13 cellular contexts compared by ENCODE assay signal in genomic region chr12:96078281-96078761, GRCh38. TPM values are rescaled to one million over a fixed set of nuclear protein-coding genes. Genes with fewer than 3 reads are reported as not detected.
A peak's percentile ranks its signal among the peaks of the same experiment; 100 is the strongest.
DNase-seq lines count a peak whose midpoint lies in the region; ATAC-seq and TF ChIP-seq lines count a peak whose summit lies in the region.
"Had no signal": no experiment of that assay in that cellular context is flagged by ENCODE, and none has a peak within 500 bp of the region (broad histone marks: within the 10 kb centered on the region; RNA-seq: fewer than 3 reads in every experiment).

No MANE protein-coding gene starts in this region.

- DNase-seq in GM23338 (ENCODE audit: low spot score) (no peak), body of pancreas (peak in 3 of 4 donors; percentile 23 to 27 (median 24)), Right ventricle myocardium inferior (ENCODE audit: missing footprints) (peak; percentile 79), osteoblast (ENCODE audit: insufficient read length, low spot score, missing footprints) (peak; percentile 42), iPS-NIHi7 (ENCODE audit: extremely low spot score) (no peak), GM10266 (ENCODE audit: extremely low spot score) (no peak)
- DNase-seq: Caco-2; naive thymus-derived CD4-positive, alpha-beta T cell; NCI-H1417 treated with DMSO at 0.1 percent for 48 hours; NCI-H524 had no signal

- no peaks in the 10 kb centered on the region for H3K36me3 Mint-ChIP-seq in GM23338 (ENCODE audit: low read depth)
- no peaks in the 10 kb centered on the region for H3K36me3 Mint-ChIP-seq in stimulated activated memory B cell treated with anti-CD40 and anti-IgM and Interleukin-4, amounts not matched to agents 10 μg/mL and 1 μg/mL and 100 μg/mL, for 72 hours
- H3K36me3 Mint-ChIP-seq: naive thymus-derived CD4-positive, alpha-beta T cell had no signal

- TF ChIP-seq CTCF in GM23338 (conservative IDR thresholded peaks at IDR 0.05; ENCODE audit: low read depth in 2 of 2): no peak
- no peak for TF ChIP-seq CTCF in body of pancreas (IDR thresholded peaks at IDR 0.05)
- TF ChIP-seq CTCF in osteoblast (IDR thresholded peaks at IDR 0.05; ENCODE audit: extremely low read depth, low read depth, low read length): no peak
- no peak for TF ChIP-seq CTCF in GM10266 (IDR thresholded peaks at IDR 0.05; ENCODE audit: control insufficient read depth, insufficient read depth, low read depth, missing control alignments)

- H2AFZ ChIP-seq in GM23338 (0 out of 2 replicates have a peak overlapping the region, but pooled peaks have one; percentile 1), osteoblast (ENCODE audit: low read length) (no peak overlapping the region)

- H3K4me1 ChIP-seq in GM23338 (ENCODE audit: insufficient read depth) (no peaks in the 10 kb centered on the region), body of pancreas (no peaks in the 10 kb centered on the region), osteoblast (ENCODE audit: insufficient read depth, low read length) (no peaks in the 10 kb centered on the region)

- peaks cover 10% of the 10 kb centered on the region for H3K27me3 Mint-ChIP-seq in GM23338 (ENCODE audit: insufficient read depth, low read depth, poor library complexity)
- H3K27me3 Mint-ChIP-seq in stimulated activated memory B cell treated with anti-CD40 and anti-IgM and Interleukin-4, amounts not matched to agents 10 μg/mL and 1 μg/mL and 100 μg/mL, for 72 hours: no peaks in the 10 kb centered on the region

- H3K79me2 ChIP-seq in GM23338 (replicated peaks; ENCODE audit: insufficient read depth): no peaks in the 10 kb centered on the region
- H3K79me2 ChIP-seq in osteoblast (ENCODE audit: insufficient read depth, low read length): no peaks in the 10 kb centered on the region

- H3K4me3 ChIP-seq in GM23338 (no peak overlapping the region), body of pancreas (no peak overlapping the region), osteoblast (ENCODE audit: insufficient read depth, low read length) (no peak overlapping the region)

- H3F3A ChIP-seq in GM23338 (replicated peaks; ENCODE audit: low read depth): no peaks in the 10 kb centered on the region

- H3K27ac Mint-ChIP-seq in GM23338: no peak overlapping the region
- H3K27ac Mint-ChIP-seq in stimulated activated memory B cell treated with anti-CD40 and anti-IgM and Interleukin-4, amounts not matched to agents 10 μg/mL and 1 μg/mL and 100 μg/mL, for 72 hours: no peak overlapping the region
- H3K27ac Mint-ChIP-seq: naive thymus-derived CD4-positive, alpha-beta T cell; stimulated activated naive CD8-positive, alpha-beta T cell treated with anti-CD3 and anti-CD28 coated beads, Interleukin-15, Interleukin-2, amounts not matched to agents 100 ng/mL and 50 ng/mL, for 24 hours had no signal

- 52 to 71% methylated on average over 5 to 11 of the region's 11 CpGs for WGBS in body of pancreas, 2 donors

- intact Hi-C loops in body of pancreas (cut with DNase I): no loop called here
- intact Hi-C loops in Right ventricle myocardium inferior (cut with DNase I): loop anchor here (1.0 kb wide), 1 partner anchor 87 kb away; no protein-coding TSS in a partner anchor

- H3K4me3 Mint-ChIP-seq in GM23338: no peak overlapping the region
- H3K4me3 Mint-ChIP-seq in stimulated activated memory B cell treated with anti-CD40 and anti-IgM and Interleukin-4, amounts not matched to agents 10 μg/mL and 1 μg/mL and 100 μg/mL, for 72 hours: no peak overlapping the region
- H3K4me3 Mint-ChIP-seq: naive thymus-derived CD4-positive, alpha-beta T cell; stimulated activated naive CD8-positive, alpha-beta T cell treated with anti-CD3 and anti-CD28 coated beads, Interleukin-15, Interleukin-2, amounts not matched to agents 100 ng/mL and 50 ng/mL, for 24 hours had no signal

- H3K4me1 Mint-ChIP-seq in GM23338: no peaks in the 10 kb centered on the region; the same call in 1 of the 3 replicates
- H3K4me1 Mint-ChIP-seq in stimulated activated memory B cell treated with anti-CD40 and anti-IgM and Interleukin-4, amounts not matched to agents 10 μg/mL and 1 μg/mL and 100 μg/mL, for 72 hours: peaks cover 13% of the 10 kb centered on the region

- peaks cover 9% of the 10 kb centered on the region; the same call in 1 of the 2 replicates for H3K9me2 ChIP-seq in GM23338 (ENCODE audit: insufficient read depth)

- H3K9me3 ChIP-seq in body of pancreas (no peaks in the 10 kb centered on the region), osteoblast (ENCODE audit: low read depth, low read length) (no peaks in the 10 kb centered on the region)
- H3K9me3 ChIP-seq: Caco-2 had no signal

- ATAC-seq in GM23338: no peak
- peak; percentile 68 for ATAC-seq in body of pancreas
- ATAC-seq in Right ventricle myocardium inferior: peak; percentile 67
- ATAC-seq in HG02840 (IDR thresholded peaks at IDR 0.05; ENCODE audit: low FRiP score, unreplicated experiment): no peak
- ATAC-seq in stimulated activated memory B cell treated with anti-CD40 and anti-IgM and Interleukin-4, amounts not matched to agents 10 μg/mL and 1 μg/mL and 100 μg/mL, for 72 hours: no peak
- ATAC-seq: naive thymus-derived CD4-positive, alpha-beta T cell had no signal

- no peaks in the 10 kb centered on the region for H4K20me1 ChIP-seq in GM23338 (replicated peaks; ENCODE audit: insufficient read depth)
- H4K20me1 ChIP-seq in osteoblast (ENCODE audit: insufficient read depth, low read length): no peaks in the 10 kb centered on the region

- H3K4me2 ChIP-seq in GM23338 (no peak overlapping the region), osteoblast (ENCODE audit: insufficient read depth, low read length) (no peak overlapping the region)

- H3K27me3 ChIP-seq in GM23338 (ENCODE audit: insufficient read depth): no peaks in the 10 kb centered on the region
- H3K27me3 ChIP-seq in body of pancreas: no peaks in the 10 kb centered on the region
- H3K27me3 ChIP-seq in osteoblast (ENCODE audit: insufficient read depth, low read length): peaks cover 5% of the 10 kb centered on the region

- H3K27ac ChIP-seq in GM23338 (ENCODE audit: low read depth) (no peak overlapping the region), body of pancreas (peak overlapping the region in 1 of 4 donors; percentile 6), osteoblast (ENCODE audit: low read depth, low read length) (no peak overlapping the region)

- H3K36me3 ChIP-seq in GM23338 (ENCODE audit: insufficient read depth) (no peaks in the 10 kb centered on the region), body of pancreas (replicated peaks in 1 of 2; ENCODE audit: insufficient read depth in 1 of 2, low read depth in 2 of 2) (no peaks in the 10 kb centered on the region), osteoblast (ENCODE audit: insufficient read depth, low read length) (no peaks in the 10 kb centered on the region)

- no peaks in the 10 kb centered on the region for H3K9me3 Mint-ChIP-seq in GM23338
- H3K9me3 Mint-ChIP-seq in stimulated activated memory B cell treated with anti-CD40 and anti-IgM and Interleukin-4, amounts not matched to agents 10 μg/mL and 1 μg/mL and 100 μg/mL, for 72 hours: no peaks in the 10 kb centered on the region
- H3K9me3 Mint-ChIP-seq: stimulated activated naive CD8-positive, alpha-beta T cell treated with anti-CD3 and anti-CD28 coated beads, Interleukin-15, Interleukin-2, amounts not matched to agents 100 ng/mL and 50 ng/mL, for 24 hours had no signal

- no peak for TF ChIP-seq POLR2A in body of pancreas (IDR thresholded peaks at IDR 0.05)

TF ChIP-seq in GM23338, 12 proteins besides CTCF, POLR2A, EP300 and RAD21 (continues in another document):
- no peak for TF ChIP-seq POLR2AphosphoS5 (IDR thresholded peaks at IDR 0.05; ENCODE audit: low read depth)
- no peak for TF ChIP-seq JUNB (IDR thresholded peaks at IDR 0.05; ENCODE audit: unreplicated experiment)
- TF ChIP-seq ZNF114 (CRISPR knock-in tag; IDR thresholded peaks at IDR 0.05): no peak
- no peak for TF ChIP-seq ETS1 (IDR thresholded peaks at IDR 0.05)
- TF ChIP-seq REST (IDR thresholded peaks at IDR 0.05; ENCODE audit: unreplicated experiment): no peak
- no peak for TF ChIP-seq ZNF331 (CRISPR knock-in tag; IDR thresholded peaks at IDR 0.05; ENCODE audit: low read depth)
- no peak for TF ChIP-seq NANOG (IDR thresholded peaks at IDR 0.05; ENCODE audit: borderline replicate concordance)
- TF ChIP-seq EZH2 (IDR thresholded peaks at IDR 0.05; ENCODE audit: low read depth, unreplicated experiment): no peak

RNA-seq across cellular contexts. Expression of gene LTA4H, which starts 42.9 kb away (rescaled TPM):
- total RNA-seq in GM23338 (2014; rRNA removed; shearing (Covaris generic)): 173 and 189 TPM in 2 replicates
- 74.1 and 84.4 TPM in 2 replicates for polyA plus RNA-seq in GM23338 (2016; fragmentation: Nextera tagmentation; extraction: Ambion mirVana)
- total RNA-seq in body of pancreas (10 to 100 TPM; 41.2 to 57.6 TPM), Right ventricle myocardium inferior (35.6 TPM), osteoblast (73.8 and 83.4 TPM in 2 replicates)

Comparison
In these comparisons a context has a peak if more than half of its experiments do, and no peak if none do; other contexts are left out.
1. ATAC-seq: peak in body of pancreas (single experiment) and Right ventricle myocardium inferior (single experiment); none in GM23338 (single experiment), HG02840 (single experiment) and stimulated activated memory B cell treated with anti-CD40 and anti-IgM and Interleukin-4, amounts not matched to agents 10 μg/mL and 1 μg/mL and 100 μg/mL, for 72 hours (single experiment).
2. DNase-seq: peak in body of pancreas (3 of 4), Right ventricle myocardium inferior (single experiment) and osteoblast (single experiment); none in GM23338 (single experiment), iPS-NIHi7 (single experiment) and GM10266 (single experiment).